ENCODE assay signal across 8 cellular contexts in genomic region chr16:66551362-66551761, GRCh38. TPM values are rescaled to one million over a fixed set of nuclear protein-coding genes. Genes with fewer than 3 reads are reported as not detected.
DNase-seq lines count a peak whose midpoint lies in the region; ATAC-seq and FAIRE-seq lines count a peak whose summit lies in the region.

No MANE protein-coding gene starts in this region.

- DNase-seq in DMS114 treated with DMSO at 0.1 percent for 48 hours (lab: John Stamatoyannopoulos, UW; ENCODE audit: unreplicated experiment), result peak; percentile 53
- DNase-seq in HTR-8/SVneo (ENCODE audit: insufficient read length, low spot score), result peak; percentile 63
- DNase-seq in SK-MEL-5 (ENCODE audit: low read depth, low spot score), result peak; percentile 61
- DNase-seq in iPS-NIHi11 (ENCODE audit: low spot score), result peak; percentile 56
- DNase-seq in stimulated activated CD4-positive, alpha-beta T cell treated with anti-CD3 and anti-CD28 coated beads, Interleukin-4, amount 100 ng/mL, for 24 hours, result peak; percentile 60
- DNase-seq in GM19238 (ENCODE audit: insufficient read length, low spot score), result no peak

- H3K4me3 Mint-ChIP-seq in activated naive CD8-positive, alpha-beta T cell, result peak overlapping the region; percentile 96

- in situ Hi-C loops in SK-MEL-5 (cut with HindIII; ENCODE audit: low pct_unique_long_range_greater_than_20kb, low sequenced_read_pairs), result no loop called here

- H3K9me3 Mint-ChIP-seq in activated naive CD8-positive, alpha-beta T cell (ENCODE audit: low read depth), result no peaks in the 10 kb centered on the region

- H3K4me1 Mint-ChIP-seq in activated naive CD8-positive, alpha-beta T cell (ENCODE audit: low read depth), result peaks cover 74% of the 10 kb centered on the region

- no peaks in the 10 kb centered on the region for H3K27me3 Mint-ChIP-seq in activated naive CD8-positive, alpha-beta T cell

- peak; percentile 52 for FAIRE-seq in HTR-8/SVneo (lab: Jason Lieb, UNC)

- H3K36me3 Mint-ChIP-seq in activated naive CD8-positive, alpha-beta T cell, result no peaks in the 10 kb centered on the region

- no peak for ATAC-seq in GM21529 (IDR thresholded peaks at IDR 0.05; ENCODE audit: unreplicated experiment)

- H3K27ac Mint-ChIP-seq in activated naive CD8-positive, alpha-beta T cell, result peak overlapping the region; percentile 99

RNA-seq across cellular contexts. Expression of gene CKLF, which starts 1.0 kb away (rescaled TPM):
- total RNA-seq in SK-MEL-5 (2014; rRNA removed; shearing (Covaris generic)), result 86.7 and 87.6 TPM in 2 replicates
- polyA plus RNA-seq in SK-MEL-5 (2015; cell fraction: cytosol; rRNA removed), result 94.2 and 126 TPM in 2 replicates
- polyA plus RNA-seq in SK-MEL-5 (2015; cell fraction: nucleus; rRNA removed), result 12.3 and 32.0 TPM in 2 replicates

RNA-seq across cellular contexts. Expression of gene TK2, which starts 1.4 kb away (rescaled TPM):
- 19.7 and 23.6 TPM in 2 replicates for total RNA-seq in SK-MEL-5 (2014; rRNA removed; shearing (Covaris generic))
- 19.3 and 19.4 TPM in 2 replicates for polyA plus RNA-seq in SK-MEL-5 (2015; cell fraction: cytosol; rRNA removed)
- 43.9 and 50.5 TPM in 2 replicates for polyA plus RNA-seq in SK-MEL-5 (2015; cell fraction: nucleus; rRNA removed)

RNA-seq across cellular contexts. Expression of gene CMTM1, which starts 14.9 kb away (rescaled TPM):
- 0.77 and 1.1 TPM in 2 replicates for total RNA-seq in SK-MEL-5 (2014; rRNA removed; shearing (Covaris generic))
- polyA plus RNA-seq in SK-MEL-5 (2015; cell fraction: cytosol; rRNA removed), result 0.94 and 1.1 TPM in 2 replicates
- polyA plus RNA-seq in SK-MEL-5 (2015; cell fraction: nucleus; rRNA removed), result 1.4 and 5.2 TPM in 2 replicates

RNA-seq across cellular contexts. Expression of gene CMTM2, which starts 27.9 kb away (rescaled TPM):
- total RNA-seq in SK-MEL-5 (2014; rRNA removed; shearing (Covaris generic)), result not detected in 2 replicates
- polyA plus RNA-seq in SK-MEL-5 (2015; cell fraction: cytosol; rRNA removed), result 0.66 TPM in 1 of 2 replicates, not detected in the other
- 0.38 TPM in 1 of 2 replicates, not detected in the other for polyA plus RNA-seq in SK-MEL-5 (2015; cell fraction: nucleus; rRNA removed)

RNA-seq across cellular contexts. Expression of gene CMTM3, which starts 53.1 kb away (rescaled TPM):
- 7.9 and 9.1 TPM in 2 replicates for total RNA-seq in SK-MEL-5 (2014; rRNA removed; shearing (Covaris generic))
- 36.1 and 47.1 TPM in 2 replicates for polyA plus RNA-seq in SK-MEL-5 (2015; cell fraction: cytosol; rRNA removed)
- polyA plus RNA-seq in SK-MEL-5 (2015; cell fraction: nucleus; rRNA removed), result 20.3 and 40.4 TPM in 2 replicates
